In the genomic region with DNA sequence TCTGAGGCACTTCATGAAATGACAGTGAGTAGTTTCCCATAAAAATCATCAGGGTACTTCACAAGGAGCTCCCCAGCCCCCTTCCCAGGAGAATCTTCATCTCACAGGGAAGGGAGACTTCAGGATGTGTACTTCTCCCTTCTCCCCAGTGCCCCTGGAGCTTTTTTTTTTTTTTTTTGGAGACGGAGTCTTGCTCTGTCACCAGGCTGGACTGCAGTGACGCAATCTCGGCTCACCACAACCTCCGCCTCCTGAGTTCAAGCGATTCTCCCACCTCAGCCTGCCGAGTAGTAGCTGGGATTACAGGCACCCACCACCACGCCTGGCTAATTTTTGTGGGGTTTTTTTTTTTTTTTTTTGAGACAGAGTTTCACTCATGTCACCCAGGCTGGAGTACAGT, we compare ENCODE assay signal across 10 cellular contexts. TPM values are rescaled to one million over a fixed set of nuclear protein-coding genes. Genes with fewer than 3 reads are reported as not detected.
DNase-seq lines count a peak whose midpoint lies in the region; ATAC-seq and TF ChIP-seq lines count a peak whose summit lies in the region.
"Had no signal": no experiment of that assay in that cellular context is flagged by ENCODE, and none has a peak within 500 bp of the region (broad histone marks: within the 10 kb centered on the region; RNA-seq: fewer than 3 reads in every experiment).

No MANE protein-coding gene starts in this region.

- POLR2A ChIA-PET in WTC11 (lab: Charles Lee): interaction anchor here (0.6 to 1.5 kb wide), 4 partner anchors 27 to 756 kb away, joined by 3 to 4 read pairs (median 3); no protein-coding TSS in a partner anchor

- peaks cover 0 to 60% of the 10 kb centered on the region in 2 donors for H3K4me1 ChIP-seq in right atrium auricular region

- no peaks in the 10 kb centered on the region for H3K9me3 Mint-ChIP-seq in activated naive CD4-positive, alpha-beta T cell treated with anti-CD3 and anti-CD28 coated beads, Interleukin-2, amount 10 ng/mL, durations not matched to agents 7 days and 5 days
- no peaks in the 10 kb centered on the region for H3K9me3 Mint-ChIP-seq in WTC11
- H3K9me3 Mint-ChIP-seq: CD4-positive, alpha-beta memory T cell had no signal

- ATAC-seq in WTC11 (no peak), HG03378 (IDR thresholded peaks at IDR 0.05; ENCODE audit: unreplicated experiment) (no peak), GM21529 (IDR thresholded peaks at IDR 0.05; ENCODE audit: unreplicated experiment) (no peak)

- peaks cover 11% of the 10 kb centered on the region for H3K36me3 Mint-ChIP-seq in activated naive CD4-positive, alpha-beta T cell treated with anti-CD3 and anti-CD28 coated beads, Interleukin-2, amount 10 ng/mL, durations not matched to agents 7 days and 5 days
- H3K36me3 Mint-ChIP-seq in WTC11: no peaks in the 10 kb centered on the region
- H3K36me3 Mint-ChIP-seq: CD4-positive, alpha-beta memory T cell had no signal

- no peak overlapping the region for H3K27ac ChIP-seq in right atrium auricular region

- CTCF ChIA-PET in activated naive CD4-positive, alpha-beta T cell treated with anti-CD3 and anti-CD28 coated beads, Interleukin-2, amount 10 ng/mL, durations not matched to agents 7 days and 5 days (lab: Charles Lee): interaction anchor here (0.6 to 2.5 kb wide), 3 partner anchors 8 to 839 kb away, joined by 3 to 21 read pairs (median 4); no protein-coding TSS in a partner anchor
- CTCF ChIA-PET in WTC11 (lab: Charles Lee): interaction anchor here (0.5 to 10.7 kb wide), 31 partner anchors 8 to 415 kb away, joined by 3 to 118 read pairs (median 4); a partner anchor contains a TSS

- no peak for TF ChIP-seq POLR2A in lower leg skin (IDR thresholded peaks at IDR 0.05)

- H3K27me3 Mint-ChIP-seq in activated naive CD4-positive, alpha-beta T cell treated with anti-CD3 and anti-CD28 coated beads, Interleukin-2, amount 10 ng/mL, durations not matched to agents 7 days and 5 days: no peaks in the 10 kb centered on the region
- no peaks in the 10 kb centered on the region for H3K27me3 Mint-ChIP-seq in WTC11 (ENCODE audit: low read depth)
- H3K27me3 Mint-ChIP-seq: CD4-positive, alpha-beta memory T cell had no signal

- H3K4me3 ChIP-seq in right atrium auricular region (no peak overlapping the region), lower leg skin (ENCODE audit: low read depth, poor library complexity, severe bottlenecking) (no peak overlapping the region)

- H3K4me3 Mint-ChIP-seq in activated naive CD4-positive, alpha-beta T cell treated with anti-CD3 and anti-CD28 coated beads, Interleukin-2, amount 10 ng/mL, durations not matched to agents 7 days and 5 days: no peak overlapping the region
- H3K4me3 Mint-ChIP-seq in WTC11: no peak overlapping the region

- intact Hi-C loops in lower leg skin (cut with DNase I; ENCODE audit: low total_unique reads): no loop called here

- no peak for DNase-seq in activated naive CD4-positive, alpha-beta T cell treated with anti-CD3 and anti-CD28 coated beads, Interleukin-2, amount 10 ng/mL, durations not matched to agents 7 days and 5 days
- no peak for DNase-seq in activated naive CD4-positive, alpha-beta T cell treated with Interleukin-2 at 50 U/mL for 16 hours
- DNase-seq in WTC11 (ENCODE audit: low spot score): no peak
- DNase-seq in right atrium auricular region (ENCODE audit: low spot score): peak; percentile 73
- no peak for DNase-seq in NCI-H2196 (lab: John Stamatoyannopoulos, UW; ENCODE audit: unreplicated experiment)
- no peak for DNase-seq in lower leg skin (ENCODE audit: low spot score in 2 of 2)
- DNase-seq: amygdala; CD4-positive, alpha-beta memory T cell had no signal

- H3K27me3 ChIP-seq in right atrium auricular region: no peaks in the 10 kb centered on the region

- H3K27ac Mint-ChIP-seq in activated naive CD4-positive, alpha-beta T cell treated with anti-CD3 and anti-CD28 coated beads, Interleukin-2, amount 10 ng/mL, durations not matched to agents 7 days and 5 days: peak overlapping the region; percentile 97
- H3K27ac Mint-ChIP-seq in WTC11: 0 out of 2 replicates have a peak overlapping the region, but pooled peaks have one; percentile 23

- peaks cover 65% of the 10 kb centered on the region for H3K4me1 Mint-ChIP-seq in activated naive CD4-positive, alpha-beta T cell treated with anti-CD3 and anti-CD28 coated beads, Interleukin-2, amount 10 ng/mL, durations not matched to agents 7 days and 5 days
- H3K4me1 Mint-ChIP-seq in WTC11: peaks cover 67% of the 10 kb centered on the region

- H3K36me3 ChIP-seq in right atrium auricular region: no peaks in the 10 kb centered on the region

- H3K9me3 ChIP-seq in right atrium auricular region: no peaks in the 10 kb centered on the region

- TF ChIP-seq CTCF in WTC11 (IDR thresholded peaks at IDR 0.05) (no peak), right atrium auricular region (IDR thresholded peaks at IDR 0.05) (no peak), lower leg skin (IDR thresholded peaks at IDR 0.05) (no peak)

- 68 to 75% methylated on average over 7 of the region's 7 CpGs for WGBS in lower leg skin, 2 donors

TF ChIP-seq in WTC11, 78 proteins besides CTCF, POLR2A, EP300 and RAD21:
- no peak for TF ChIP-seq NR3C1 (CRISPR knock-in tag; conservative IDR thresholded peaks at IDR 0.05; ENCODE audit: low read depth)
- no peak for TF ChIP-seq SP1 (CRISPR knock-in tag; conservative IDR thresholded peaks at IDR 0.05)

RNA-seq across cellular contexts. Expression of a gene that starts 10.4 kb away (rescaled TPM):
- 116 to 144 TPM (median 121 TPM) in 3 replicates for total RNA-seq in WTC11 (2021)
- 10 to 100 TPM; 58.3 to 76.0 TPM for total RNA-seq in right atrium auricular region
- 10 to 100 TPM; 37.5 to 47.5 (median 41.4) TPM for total RNA-seq in lower leg skin
